Comparison of ENCODE assay signal across 13 cellular contexts in genomic region chr5:172466062-172466461, GRCh38. TPM values are rescaled to one million over a fixed set of nuclear protein-coding genes. Genes with fewer than 3 reads are reported as not detected.
A peak's percentile ranks its signal among the peaks of the same experiment; 100 is the strongest.
DNase-seq lines count a peak whose midpoint lies in the region; ATAC-seq and TF ChIP-seq lines count a peak whose summit lies in the region.
"Had no signal": no experiment of that assay in that cellular context is flagged by ENCODE, and none has a peak within 500 bp of the region (broad histone marks: within the 10 kb centered on the region; RNA-seq: fewer than 3 reads in every experiment).

No MANE protein-coding gene starts in this region.

- H2BK15ac ChIP-seq in neuronal stem cell (ENCODE audit: low read length): no peak overlapping the region

- H4K8ac ChIP-seq in neuronal stem cell (ENCODE audit: low read depth, low read length): no peak overlapping the region

- H3K9ac ChIP-seq in endodermal cell (ENCODE audit: extremely low read depth, low read length, poor library complexity, severe bottlenecking) (no peak overlapping the region), neuronal stem cell (ENCODE audit: low read depth, low read length, poor library complexity) (no peak overlapping the region)
- H3K9ac ChIP-seq: BLaER1 treated with 17β-estradiol and CSF1 and Interleukin-3, amounts not matched to agents 10 nM and 100 nM had no signal

- H3K79me1 ChIP-seq in neuronal stem cell (ENCODE audit: low read depth, low read length): no peaks in the 10 kb centered on the region

- H3K27ac ChIP-seq in left ventricle myocardium inferior (replicated peaks): no peak overlapping the region
- H3K27ac ChIP-seq in endodermal cell (ENCODE audit: low read depth, low read length): no peak overlapping the region
- H3K27ac ChIP-seq in neuronal stem cell (replicated peaks; ENCODE audit: low read length): no peak overlapping the region
- H3K27ac ChIP-seq: BLaER1 treated with 17β-estradiol and CSF1 and Interleukin-3, amounts not matched to agents 10 nM and 100 nM had no signal

- H3K36me3 Mint-ChIP-seq in endodermal cell (ENCODE audit: low read depth): peaks cover 2% of the 10 kb centered on the region
- H3K36me3 Mint-ChIP-seq: CD4-positive, CD25-positive, alpha-beta regulatory T cell had no signal

- DNase-seq in left cardiac atrium: no peak
- no peak for DNase-seq in left ventricle myocardium inferior
- DNase-seq in endodermal cell: peak; percentile 36
- DNase-seq in neuronal stem cell (ENCODE audit: low spot score): no peak
- no peak for DNase-seq in DMS153 (lab: John Stamatoyannopoulos, UW)
- DNase-seq in NCI-H1105 treated with DMSO at 0.1 percent for 48 hours (lab: John Stamatoyannopoulos, UW): no peak
- DNase-seq: ACHN; CD4-positive, CD25-positive, alpha-beta regulatory T cell; IMR-90 had no signal

- WGBS in endodermal cell (ENCODE audit: insufficient coverage in 1 of 2, insufficient read length in 1 of 2), 2 experiments: 92 to 94% methylated on average over 5 to 7 of the region's 7 CpGs
- WGBS in neuronal stem cell (ENCODE audit: extremely low coverage in 2 of 2, insufficient read length in 2 of 2, insufficient replicate concordance in 1 of 2), 2 donors: no CpG with 5 or more reads among the region's 7 CpGs

- H3K9me3 Mint-ChIP-seq in endodermal cell: peaks cover 12% of the 10 kb centered on the region

- H3K27me3 ChIP-seq in left ventricle myocardium inferior (ENCODE audit: low read depth) (no peaks in the 10 kb centered on the region), endodermal cell (ENCODE audit: control insufficient read depth, insufficient read depth, low read length, poor library complexity, severe bottlenecking) (no peaks in the 10 kb centered on the region), neuronal stem cell (ENCODE audit: control insufficient read depth in 3 of 3, insufficient read depth in 3 of 3, low read depth in 1 of 3, low read length in 3 of 3) (no peaks in the 10 kb centered on the region)
- H3K27me3 ChIP-seq: BLaER1 treated with 17β-estradiol and CSF1 and Interleukin-3, amounts not matched to agents 10 nM and 100 nM had no signal

- no peak overlapping the region for H2AFZ ChIP-seq in neuronal stem cell (ENCODE audit: low read length)

- no peak overlapping the region for H2BK5ac ChIP-seq in neuronal stem cell (ENCODE audit: low read length)

- H3K23ac ChIP-seq in neuronal stem cell (ENCODE audit: low read depth, low read length, poor library complexity): no peak overlapping the region

- H3K4me3 ChIP-seq in left ventricle myocardium inferior (no peak overlapping the region), endodermal cell (ENCODE audit: low read length) (no peak overlapping the region), neuronal stem cell (ENCODE audit: low read length in 2 of 2) (no peak overlapping the region)
- H3K4me3 ChIP-seq: BLaER1 treated with 17β-estradiol and CSF1 and Interleukin-3, amounts not matched to agents 10 nM and 100 nM; GM12878 had no signal

- peaks cover 22% of the 10 kb centered on the region for H3K9me3 ChIP-seq in left ventricle myocardium inferior (replicated peaks)
- no peaks in the 10 kb centered on the region for H3K9me3 ChIP-seq in endodermal cell (ENCODE audit: control insufficient read depth, low read length)
- H3K9me3 ChIP-seq in neuronal stem cell (replicated peaks in 1 of 2; ENCODE audit: control insufficient read depth in 2 of 2, insufficient read depth in 1 of 2, low read depth in 1 of 2, low read length in 2 of 2): peaks cover 0 to 20% of the 10 kb centered on the region in 2 donors

- H3K27ac Mint-ChIP-seq in endodermal cell: no peak overlapping the region

- H3K36me3 ChIP-seq in left ventricle myocardium inferior: no peaks in the 10 kb centered on the region
- no peaks in the 10 kb centered on the region for H3K36me3 ChIP-seq in endodermal cell (ENCODE audit: control insufficient read depth, insufficient read depth, low read length)
- H3K36me3 ChIP-seq in neuronal stem cell (replicated peaks in 1 of 2; ENCODE audit: control insufficient read depth in 2 of 2, insufficient read depth in 2 of 2, low read length in 2 of 2): no peaks in the 10 kb centered on the region
- H3K36me3 ChIP-seq: BLaER1 treated with 17β-estradiol and CSF1 and Interleukin-3, amounts not matched to agents 10 nM and 100 nM had no signal

- H3K14ac ChIP-seq in neuronal stem cell (ENCODE audit: low read length): no peak overlapping the region

- peaks cover 2% of the 10 kb centered on the region for H3K4me1 ChIP-seq in left ventricle myocardium inferior
- H3K4me1 ChIP-seq in endodermal cell (ENCODE audit: control insufficient read depth, insufficient read depth, low read length): no peaks in the 10 kb centered on the region
- no peaks in the 10 kb centered on the region for H3K4me1 ChIP-seq in neuronal stem cell (ENCODE audit: control insufficient read depth in 2 of 2, insufficient read depth in 1 of 2, low read depth in 1 of 2, low read length in 2 of 2)

- no peak overlapping the region for H3K4me3 Mint-ChIP-seq in endodermal cell
- H3K4me3 Mint-ChIP-seq: CD4-positive, CD25-positive, alpha-beta regulatory T cell had no signal

- peak overlapping the region; percentile 70 for H3K18ac ChIP-seq in neuronal stem cell (ENCODE audit: low read length)

- ATAC-seq in left cardiac atrium (peak; percentile 44 to 53), HG02763 (IDR thresholded peaks at IDR 0.05; ENCODE audit: unreplicated experiment) (no peak)
- ATAC-seq: GM12878, HCT116 had no signal

- H4K91ac ChIP-seq in neuronal stem cell (ENCODE audit: low read depth, low read length, poor library complexity): no peak overlapping the region

- H3K27me3 Mint-ChIP-seq in endodermal cell (ENCODE audit: insufficient read depth): peaks cover 15% of the 10 kb centered on the region

- TF ChIP-seq CTCF in left ventricle myocardium inferior (IDR thresholded peaks at IDR 0.05; ENCODE audit: borderline replicate concordance) (no peak), endodermal cell (conservative IDR thresholded peaks at IDR 0.05) (no peak)

- H3K4ac ChIP-seq in neuronal stem cell (ENCODE audit: low read length): no peak overlapping the region

- H3K4me2 ChIP-seq in neuronal stem cell (ENCODE audit: insufficient read depth, low read length, poor library complexity, severe bottlenecking): no peak overlapping the region
- H3K4me2 ChIP-seq: BLaER1 treated with 17β-estradiol and CSF1 and Interleukin-3, amounts not matched to agents 10 nM and 100 nM had no signal

- H2BK120ac ChIP-seq in neuronal stem cell (ENCODE audit: low read depth, low read length): no peak overlapping the region

- no peak overlapping the region for H2AK5ac ChIP-seq in neuronal stem cell (ENCODE audit: low read depth, low read length)

- H3K4me1 Mint-ChIP-seq in endodermal cell: no peaks in the 10 kb centered on the region

- intact Hi-C loops in left cardiac atrium (cut with DNase I): no loop called here
- intact Hi-C loops in left ventricle myocardium inferior (cut with micrococcal nuclease): no loop called here

- no peak overlapping the region for H2BK12ac ChIP-seq in neuronal stem cell (ENCODE audit: low read length)

RNA-seq across cellular contexts. Expression of gene SH3PXD2B, which starts 11.7 kb away (rescaled TPM):
- total RNA-seq in left cardiac atrium (10 to 100 TPM in 1 of 2 donors, 1 to 10 TPM in 1; 10.0 to 15.3 TPM), left ventricle myocardium inferior (5.2 TPM), endodermal cell (10 to 100 TPM; 62.2 to 74.9 TPM)
- 46.2 TPM for polyA plus RNA-seq in endodermal cell (2013, experiment 1 of 2)
- 45.0 TPM for polyA plus RNA-seq in endodermal cell (2013, experiment 2 of 2)
- polyA plus RNA-seq in neuronal stem cell (2013, experiment 1 of 2): 24.7 TPM
- 25.6 TPM for polyA plus RNA-seq in neuronal stem cell (2013, experiment 2 of 2)
- polyA plus RNA-seq: CD4-positive, CD25-positive, alpha-beta regulatory T cell had no signal
